Comparison of ENCODE assay signal across 9 cellular contexts in the genomic region with DNA sequence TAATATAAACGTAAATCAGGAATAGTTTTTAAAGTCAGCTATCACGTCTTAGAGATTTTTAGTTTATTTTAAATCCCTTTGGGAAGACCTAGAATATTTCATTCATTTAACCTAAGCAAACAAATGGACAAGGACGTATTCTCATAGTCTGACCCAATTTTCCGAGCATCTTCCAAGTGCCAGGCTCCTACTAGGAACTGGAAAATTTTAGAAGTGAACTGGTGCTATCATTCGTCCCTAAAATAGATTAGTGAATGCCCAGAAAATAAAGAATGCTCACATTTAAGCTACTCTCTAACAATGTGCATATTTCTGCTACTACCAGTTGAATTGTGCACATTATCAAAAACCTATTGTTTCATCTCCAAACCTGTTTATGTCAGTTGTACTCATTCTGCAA.
"Had no signal": no experiment of that assay in that cellular context is flagged by ENCODE, and none has a peak within 500 bp of the region (broad histone marks: within the 10 kb centered on the region; RNA-seq: fewer than 3 reads in every experiment).

No MANE protein-coding gene starts in this region.

- FAIRE-seq: HTR-8/SVneo, K562 had no signal

- H3K36me3 ChIP-seq: HAP-1 had no signal

- H3K4me3 ChIP-seq: HAP-1, K562 had no signal

- DNase-seq: GOT3, H7, HFFc6, IMR-90, KG1 had no signal

- H3K9me3 Mint-ChIP-seq: HFFc6 had no signal

- H3K4me1 ChIP-seq: HAP-1 had no signal

- H3K9me3 ChIP-seq: HAP-1 had no signal

- ATAC-seq: HCT116, K562 had no signal

- H3K4me3 Mint-ChIP-seq: HFFc6 had no signal

- H3K27ac Mint-ChIP-seq: HFFc6 had no signal
